In the genomic region with DNA sequence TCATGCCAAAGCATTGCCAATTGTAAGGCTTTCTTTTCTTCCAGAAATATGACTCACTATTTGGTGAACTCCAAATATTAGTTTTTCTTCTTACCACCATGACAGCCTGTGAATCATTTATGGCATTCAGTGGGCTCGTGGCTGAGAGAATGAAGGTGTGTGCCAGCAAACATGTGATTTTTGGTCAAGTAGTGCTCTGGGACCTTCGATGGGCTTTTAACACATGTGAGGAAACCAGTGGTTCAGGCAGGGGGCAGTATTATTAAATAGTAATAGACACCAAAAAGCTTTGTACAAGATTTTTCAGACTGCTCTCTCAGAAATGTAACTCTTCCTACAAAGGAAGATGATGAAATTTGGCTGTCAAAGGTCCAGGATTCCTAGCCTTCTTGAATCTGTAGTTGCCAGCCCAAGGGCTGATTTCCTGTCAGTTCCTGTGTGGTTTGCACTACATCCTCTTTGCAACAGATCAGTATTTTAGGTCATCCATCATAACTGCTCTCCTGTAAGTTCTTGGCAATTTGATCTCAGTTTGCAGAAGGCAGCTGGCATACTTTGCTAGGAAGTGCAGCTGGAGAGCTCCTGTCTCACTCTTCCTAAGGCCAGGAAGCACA, we compare ENCODE assay signal across 8 cellular contexts.
A peak's percentile ranks its signal among the peaks of the same experiment; 100 is the strongest.
DNase-seq lines count a peak whose midpoint lies in the region; ATAC-seq lines count a peak whose summit lies in the region.

No MANE protein-coding gene starts in this region.

- peak; percentile 83 for ATAC-seq in Right ventricle myocardium superior (ENCODE audit: poor library complexity)
- peak; percentile 91 for ATAC-seq in sciatic nerve

- DNase-seq in activated T-cell treated with anti-CD3 and anti-CD28 coated beads for 24 hours (ENCODE audit: low read depth) (peak; percentile 42), NCI-H510A treated with DMSO at 0.1 percent for 48 hours (lab: John Stamatoyannopoulos, UW) (peak; percentile 73), Right ventricle myocardium superior (peak; percentile 38), sciatic nerve (ENCODE audit: low spot score) (peak; percentile 66), epidermal melanocyte (ENCODE audit: insufficient read length, low spot score) (no peak), DMS114 treated with DMSO at 0.1 percent for 48 hours (lab: John Stamatoyannopoulos, UW; ENCODE audit: unreplicated experiment) (no peak)
- no peak for DNase-seq in activated T-cell treated with anti-CD3 and anti-CD28 coated beads, Interleukin-2, amount 50 U/mL, for 1 hour
- DNase-seq in activated naive CD4-positive, alpha-beta T cell treated with anti-CD3 and anti-CD28 coated beads for 36 hours: peak; percentile 68

- no peak overlapping the region for H3K4me3 Mint-ChIP-seq in activated naive CD4-positive, alpha-beta T cell treated with anti-CD3 and anti-CD28 coated beads for 36 hours

- CTCF ChIA-PET in activated naive CD4-positive, alpha-beta T cell treated with anti-CD3 and anti-CD28 coated beads for 36 hours (lab: Charles Lee): interaction anchor here (0.6 to 0.9 kb wide), 3 partner anchors 42 to 609 kb away, joined by 4 read pairs; no protein-coding TSS in a partner anchor

- intact Hi-C loops in activated naive CD4-positive, alpha-beta T cell treated with anti-CD3 and anti-CD28 coated beads for 36 hours (cut with micrococcal nuclease): loop anchor here (1.0 to 5.0 kb wide), 7 partner anchors 11 to 492 kb away; no protein-coding TSS in a partner anchor
- intact Hi-C loops in Right ventricle myocardium superior (cut with DNase I): no loop called here
- intact Hi-C loops in sciatic nerve (cut with DNase I): loop anchor here (10.0 kb wide), 1 partner anchor 430 kb away; no protein-coding TSS in a partner anchor

- H3K36me3 Mint-ChIP-seq in activated naive CD4-positive, alpha-beta T cell treated with anti-CD3 and anti-CD28 coated beads for 36 hours (ENCODE audit: low read depth): peaks cover 7% of the 10 kb centered on the region

- H3K9me3 Mint-ChIP-seq in activated naive CD4-positive, alpha-beta T cell treated with anti-CD3 and anti-CD28 coated beads for 36 hours: peaks cover 8% of the 10 kb centered on the region

- H3K27me3 Mint-ChIP-seq in activated naive CD4-positive, alpha-beta T cell treated with anti-CD3 and anti-CD28 coated beads for 36 hours (ENCODE audit: low read depth): no peaks in the 10 kb centered on the region

- H3K4me1 Mint-ChIP-seq in activated naive CD4-positive, alpha-beta T cell treated with anti-CD3 and anti-CD28 coated beads for 36 hours (ENCODE audit: low read depth): peaks cover 65% of the 10 kb centered on the region

- peak overlapping the region; percentile 68 for H3K27ac Mint-ChIP-seq in activated naive CD4-positive, alpha-beta T cell treated with anti-CD3 and anti-CD28 coated beads for 36 hours

Comparison
In these comparisons a context has a peak if more than half of its experiments do, and no peak if none do; other contexts are left out.
1. DNase-seq: peak in activated T-cell treated with anti-CD3 and anti-CD28 coated beads for 24 hours (single experiment), NCI-H510A treated with DMSO at 0.1 percent for 48 hours (single experiment), activated naive CD4-positive, alpha-beta T cell treated with anti-CD3 and anti-CD28 coated beads for 36 hours (single experiment), Right ventricle myocardium superior (single experiment) and sciatic nerve (single experiment); none in activated T-cell treated with anti-CD3 and anti-CD28 coated beads, Interleukin-2, amount 50 U/mL, for 1 hour (single experiment), epidermal melanocyte (single experiment) and DMS114 treated with DMSO at 0.1 percent for 48 hours (single experiment).